1 cellular context compared by ENCODE assay signal in the genomic region with DNA sequence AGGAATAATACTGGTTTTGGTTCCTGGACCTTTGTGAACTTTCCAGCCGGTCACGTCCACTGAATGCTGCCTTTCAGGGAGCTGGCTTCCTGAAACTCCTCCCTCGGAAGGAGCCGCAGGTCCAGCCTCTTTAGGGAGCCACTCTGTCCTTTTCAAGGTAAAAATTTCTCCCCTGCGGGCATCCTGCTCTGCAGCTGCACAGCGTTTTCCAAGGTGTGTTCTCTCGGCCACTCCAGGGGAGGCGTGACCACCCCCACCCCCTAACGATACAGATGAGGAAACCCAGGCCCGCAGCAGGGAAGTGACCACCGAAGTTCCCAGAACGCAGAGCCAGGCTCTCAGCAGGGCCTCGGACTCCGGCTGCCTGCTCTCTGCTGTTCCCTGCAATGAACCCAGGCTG.
TF ChIP-seq lines count a peak whose summit lies in the region.

No MANE protein-coding gene starts in this region.

TF ChIP-seq in GM23338, 12 proteins besides CTCF, POLR2A, EP300 and RAD21 (continued from another document):
- TF ChIP-seq POLR2AphosphoS5 (IDR thresholded peaks at IDR 0.05; ENCODE audit: low read depth) = no peak
- no peak for TF ChIP-seq ZNF114 (CRISPR knock-in tag; IDR thresholded peaks at IDR 0.05)
